Comparison of ENCODE assay signal across 25 cellular contexts in the genomic region with DNA sequence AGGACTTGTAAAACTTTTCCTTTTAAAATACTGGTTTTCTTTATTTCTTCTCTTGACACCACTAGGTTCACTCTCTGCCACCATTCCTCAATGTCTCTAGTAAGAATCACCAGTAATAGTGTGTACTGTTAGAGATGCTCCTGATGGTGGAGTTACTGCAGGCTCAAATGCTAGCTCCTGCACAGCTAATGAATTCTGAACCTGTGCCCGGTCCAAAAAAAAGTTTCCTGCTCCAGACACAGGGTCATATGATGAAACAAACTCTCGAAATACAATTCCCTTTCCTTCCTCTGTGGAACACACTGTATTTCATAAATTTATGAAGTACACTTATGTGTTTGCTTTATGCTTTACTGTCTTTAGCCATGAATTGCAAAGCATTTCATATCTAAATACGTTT.
"Had no signal": no experiment of that assay in that cellular context is flagged by ENCODE, and none has a peak within 500 bp of the region (broad histone marks: within the 10 kb centered on the region; RNA-seq: fewer than 3 reads in every experiment).

No MANE protein-coding gene starts in this region.

- H3K27me3 ChIP-seq: brain microvascular endothelial cell, dorsolateral prefrontal cortex, esophagus muscularis mucosa, gastroesophageal sphincter had no signal

- H3K4me3 ChIP-seq: dorsolateral prefrontal cortex, esophagus muscularis mucosa, gastroesophageal sphincter had no signal

- DNase-seq: activated CD4-positive, alpha-beta memory T cell treated with anti-CD3 and anti-CD28 coated beads, Interleukin-2, amount 10 ng/mL, durations not matched to agents 7 days and 5 days; activated CD4-positive, alpha-beta T cell treated with anti-CD3 and anti-CD28 coated beads for 1 hour; activated CD4-positive, alpha-beta T cell treated with anti-CD3 and anti-CD28 coated beads for 4 hours; activated CD4-positive, alpha-beta T cell treated with anti-CD3 and anti-CD28 coated beads, Interleukin-2, amount 10 ng/mL, durations not matched to agents 7 days and 5 days; activated CD4-positive, alpha-beta T cell treated with anti-CD3 and anti-CD28 coated beads, Interleukin-2, amount 50 U/mL, for 4 hours; activated effector memory CD4-positive, alpha-beta T cell treated with Interleukin-2 at 50 U/mL for 16 hours; activated gamma-delta T cell treated with Interleukin-2 at 50 U/mL for 16 hours; activated naive CD4-positive, alpha-beta T cell treated with anti-CD3 and anti-CD28 coated beads, Interleukin-2, amount 50 U/mL, for 16 hours; activated naive CD4-positive, alpha-beta T cell treated with Interleukin-2 at 50 U/mL for 16 hours; activated T-cell treated with anti-CD3 and anti-CD28 coated beads, Interleukin-2, amount 50 U/mL, for 4 hours; amniotic stem cell; anterior cingulate cortex; brain microvascular endothelial cell; cortex of kidney; dorsolateral prefrontal cortex; effector memory CD4-positive, alpha-beta T cell; endodermal cell; erythroblast; foreskin melanocyte; T-helper 1 cell; T-helper 17 cell had no signal

- H3K27ac ChIP-seq: brain microvascular endothelial cell, dorsolateral prefrontal cortex, esophagus muscularis mucosa, gastroesophageal sphincter had no signal

- H3K9me3 ChIP-seq: esophagus muscularis mucosa, gastroesophageal sphincter had no signal

- ATAC-seq: activated T-cell treated with anti-CD3 and anti-CD28 coated beads, Interleukin-2, amount 50 U/mL, for 4 hours; activated T-helper 17 cell treated with anti-CD3 and anti-CD28 coated beads, Interleukin-2, amount 50 U/mL, for 72 hours; gastroesophageal sphincter; T-helper 17 cell; WTC11 had no signal

- H3K36me3 ChIP-seq: brain microvascular endothelial cell had no signal
